In genomic region chr9:130054820-130055219, GRCh38 we compare ENCODE assay signal across 9 cellular contexts. TPM values are rescaled to one million over a fixed set of nuclear protein-coding genes. Genes with fewer than 3 reads are reported as not detected.
DNase-seq lines count a peak whose midpoint lies in the region; ATAC-seq, FAIRE-seq and TF ChIP-seq lines count a peak whose summit lies in the region.
"Had no signal": no experiment of that assay in that cellular context is flagged by ENCODE, and none has a peak within 500 bp of the region (broad histone marks: within the 10 kb centered on the region; RNA-seq: fewer than 3 reads in every experiment).

No MANE protein-coding gene starts in this region.

- H3K79me2 ChIP-seq in SK-N-SH (ENCODE audit: insufficient read depth) = peaks cover 85% of the 10 kb centered on the region

- no peak overlapping the region; the same call in 1 of the 2 replicates for H2AFZ ChIP-seq in SK-N-SH (ENCODE audit: low read depth)

- TF ChIP-seq EP300 in SK-N-SH (IDR thresholded peaks at IDR 0.05; ENCODE audit: borderline replicate concordance in 1 of 2, low read depth in 1 of 2, low read length in 1 of 2) = no peak

- H3F3A ChIP-seq in SK-N-SH (replicated peaks; ENCODE audit: insufficient read depth) = peaks cover 31% of the 10 kb centered on the region

- no peak for ATAC-seq in SK-N-SH treated with all-trans-retinoic acid at 6 μM for 48 hours
- no peak for ATAC-seq in GM21576 (IDR thresholded peaks at IDR 0.05; ENCODE audit: unreplicated experiment)

- H3K27ac ChIP-seq in SK-N-SH (ENCODE audit: low read depth in 2 of 2, low read length in 1 of 2) (peak overlapping the region in 1 of 2 experiments; percentile 72; a peak in 1 of 4 replicates), kidney (ENCODE audit: low read depth in 2 of 2, low read length in 2 of 2) (no peak overlapping the region), subcutaneous abdominal adipose tissue (ENCODE audit: low read depth, low read length) (no peak overlapping the region)

- no peak for TF ChIP-seq RAD21 in SK-N-SH (IDR thresholded peaks at IDR 0.05; ENCODE audit: low read length)

- H3K36me3 ChIP-seq in SK-N-SH (replicated peaks in 1 of 2; ENCODE audit: control insufficient read depth in 1 of 2, insufficient read depth in 2 of 2, low read length in 1 of 2) (peaks cover 0 to 5% of the 10 kb centered on the region in 2 experiments), kidney (ENCODE audit: control insufficient read depth in 1 of 2, insufficient read depth in 2 of 2, low read length in 2 of 2) (no peaks in the 10 kb centered on the region), subcutaneous abdominal adipose tissue (ENCODE audit: control insufficient read depth in 5 of 5, insufficient read depth in 5 of 5, low read length in 5 of 5) (peaks cover 0 to 8% (median 5%) of the 10 kb centered on the region in 5 donors)

- H3K4me3 Mint-ChIP-seq in activated T-helper 2 cell treated with anti-CD3 and anti-CD28 coated beads, Interferon-gamma antibody, Interleukin-2, Interleukin-4, amounts not matched to agents 10 μg/mL and 5 μg/mL and 100 μg/mL, durations not matched to agents 14 hours and 24 hours and 36 hours (ENCODE audit: low read depth) = peak overlapping the region; percentile 95

- no peaks in the 10 kb centered on the region for H3K9me3 Mint-ChIP-seq in activated T-helper 2 cell treated with anti-CD3 and anti-CD28 coated beads, Interferon-gamma antibody, Interleukin-2, Interleukin-4, amounts not matched to agents 10 μg/mL and 5 μg/mL and 100 μg/mL, durations not matched to agents 14 hours and 24 hours and 36 hours

- DNase-seq in SK-N-SH (no peak), kidney (no peak), NOMO-1 treated with DMSO at 0.1 percent for 48 hours (lab: John Stamatoyannopoulos, UW; ENCODE audit: unreplicated experiment) (no peak)
- no peak for DNase-seq in activated T-helper 2 cell treated with anti-CD3 and anti-CD28 coated beads, Interferon-gamma antibody, Interleukin-2, Interleukin-4, amounts not matched to agents 10 μg/mL and 5 μg/mL and 100 μg/mL, durations not matched to agents 14 hours and 24 hours and 36 hours (ENCODE audit: low spot score)
- DNase-seq in activated effector memory CD4-positive, alpha-beta T cell treated with Interleukin-2 at 50 U/mL for 16 hours = no peak

- intact Hi-C loops in activated T-helper 2 cell treated with anti-CD3 and anti-CD28 coated beads, Interferon-gamma antibody, Interleukin-2, Interleukin-4, amounts not matched to agents 10 μg/mL and 5 μg/mL and 100 μg/mL, durations not matched to agents 14 hours and 24 hours and 36 hours (cut with micrococcal nuclease) = no loop called here
- intact Hi-C loops in kidney (cut with DNase I) = no loop called here

- H3K4me1 ChIP-seq in SK-N-SH (ENCODE audit: control insufficient read depth in 1 of 2, insufficient read depth in 2 of 2, low read depth in 1 of 2, low read length in 1 of 2) = peaks cover 10 to 16% of the 10 kb centered on the region in 2 experiments; a peak in 2 of 4 replicates
- H3K4me1 ChIP-seq in kidney (ENCODE audit: control insufficient read depth in 1 of 2, insufficient read depth in 1 of 2, low read depth in 1 of 2, low read length in 2 of 2) = peaks cover 6 to 15% of the 10 kb centered on the region in 2 donors
- H3K4me1 ChIP-seq in subcutaneous abdominal adipose tissue (ENCODE audit: control insufficient read depth in 5 of 5, insufficient read depth in 5 of 5, low read length in 5 of 5) = peaks cover 4 to 30% (median 24%) of the 10 kb centered on the region in 5 donors

- peak overlapping the region; percentile 98 for H3K4me2 ChIP-seq in SK-N-SH

- TF ChIP-seq CTCF in SK-N-SH (IDR thresholded peaks at IDR 0.05) = no peak
- TF ChIP-seq CTCF in kidney (IDR thresholded peaks at IDR 0.05; ENCODE audit: borderline replicate concordance, extremely low read depth, insufficient read depth) = no peak

- H3K27me3 ChIP-seq in SK-N-SH (ENCODE audit: insufficient read depth) = no peaks in the 10 kb centered on the region
- no peaks in the 10 kb centered on the region for H3K27me3 ChIP-seq in subcutaneous abdominal adipose tissue (ENCODE audit: control insufficient read depth in 5 of 5, insufficient read depth in 4 of 5, low read length in 5 of 5)

- 69% methylated on average over 8 of the region's 8 CpGs for WGBS in SK-N-SH (ENCODE audit: low lambda C conversion rate)

- H3K9me3 ChIP-seq in SK-N-SH (no peaks in the 10 kb centered on the region), kidney (ENCODE audit: control insufficient read depth in 1 of 2, low read length in 2 of 2) (no peaks in the 10 kb centered on the region), subcutaneous abdominal adipose tissue (ENCODE audit: control insufficient read depth in 5 of 5, low read length in 5 of 5) (no peaks in the 10 kb centered on the region)

- peaks cover 13% of the 10 kb centered on the region for H3K36me3 Mint-ChIP-seq in activated T-helper 2 cell treated with anti-CD3 and anti-CD28 coated beads, Interferon-gamma antibody, Interleukin-2, Interleukin-4, amounts not matched to agents 10 μg/mL and 5 μg/mL and 100 μg/mL, durations not matched to agents 14 hours and 24 hours and 36 hours (ENCODE audit: low read depth)

- H3K4me1 Mint-ChIP-seq in activated T-helper 2 cell treated with anti-CD3 and anti-CD28 coated beads, Interferon-gamma antibody, Interleukin-2, Interleukin-4, amounts not matched to agents 10 μg/mL and 5 μg/mL and 100 μg/mL, durations not matched to agents 14 hours and 24 hours and 36 hours (ENCODE audit: low read depth) = peaks cover 21% of the 10 kb centered on the region

- no peaks in the 10 kb centered on the region for H3K27me3 Mint-ChIP-seq in activated T-helper 2 cell treated with anti-CD3 and anti-CD28 coated beads, Interferon-gamma antibody, Interleukin-2, Interleukin-4, amounts not matched to agents 10 μg/mL and 5 μg/mL and 100 μg/mL, durations not matched to agents 14 hours and 24 hours and 36 hours (ENCODE audit: low read depth)

- H3K27ac Mint-ChIP-seq in activated T-helper 2 cell treated with anti-CD3 and anti-CD28 coated beads, Interferon-gamma antibody, Interleukin-2, Interleukin-4, amounts not matched to agents 10 μg/mL and 5 μg/mL and 100 μg/mL, durations not matched to agents 14 hours and 24 hours and 36 hours = peak overlapping the region; percentile 89

- POLR2A ChIA-PET in SK-N-SH (lab: Yijun Ruan, JAX) = no interaction called here

- H3K4me3 ChIP-seq in SK-N-SH (ENCODE audit: low read depth in 2 of 2, low read length in 1 of 2) (peak overlapping the region; percentile 74 to 94), kidney (ENCODE audit: low read length in 2 of 2) (peak overlapping the region; percentile 93 to 98), subcutaneous abdominal adipose tissue (ENCODE audit: low read depth in 1 of 5, low read length in 5 of 5) (peak overlapping the region; percentile 90 to 96 (median 94))

- peak overlapping the region; percentile 86 for H3K9ac ChIP-seq in SK-N-SH
- peak overlapping the region in 1 of 2 donors; percentile 94 for H3K9ac ChIP-seq in kidney (ENCODE audit: low read length in 2 of 2)
- peak overlapping the region in 4 of 5 donors; percentile 80 to 94 (median 93) for H3K9ac ChIP-seq in subcutaneous abdominal adipose tissue (ENCODE audit: low read length in 5 of 5)

- no peak for FAIRE-seq in kidney (lab: Jason Lieb, UNC)
- FAIRE-seq: A204.1 had no signal

- H4K20me1 ChIP-seq in SK-N-SH (ENCODE audit: insufficient read depth) = peaks cover 23% of the 10 kb centered on the region

- CTCF ChIA-PET in SK-N-SH (lab: Yijun Ruan, JAX) = interaction anchor here (1.4 to 2.2 kb wide), 3 partner anchors 11 to 169 kb away, joined by 3 to 8 read pairs (median 7); partner anchors contain the start of gene FNBP1

- no peaks in the 10 kb centered on the region for H3K9me2 ChIP-seq in SK-N-SH

TF ChIP-seq in SK-N-SH, 30 proteins besides CTCF, POLR2A, EP300 and RAD21 (continues in another document):
- no peak for TF ChIP-seq USF2 (IDR thresholded peaks at IDR 0.05; ENCODE audit: borderline replicate concordance, low read depth, low read length)
- TF ChIP-seq FOXJ3 (CRISPR knock-in tag; IDR thresholded peaks at IDR 0.05) = no peak
- no peak for TF ChIP-seq TCF12 (IDR thresholded peaks at IDR 0.05)
- no peak for TF ChIP-seq GABPA (IDR thresholded peaks at IDR 0.05; ENCODE audit: low read depth)

TF ChIP-seq in SK-N-SH treated with all-trans-retinoic acid at 6 μM for 48 hours, 23 proteins besides CTCF, POLR2A, EP300 and RAD21 (continues in another document):
- TF ChIP-seq PATZ1 (CRISPR knock-in tag; IDR thresholded peaks at IDR 0.05; ENCODE audit: borderline replicate concordance) (no peak), ZFP30 (CRISPR knock-in tag; IDR thresholded peaks at IDR 0.05) (no peak), ZNF565 (CRISPR knock-in tag; conservative IDR thresholded peaks at IDR 0.05; ENCODE audit: low read depth) (no peak), TOX (CRISPR knock-in tag; IDR thresholded peaks at IDR 0.05; ENCODE audit: borderline replicate concordance) (no peak)

RNA-seq across cellular contexts. Expression of gene GPR107, which starts 1.1 kb away (rescaled TPM):
- polyA plus RNA-seq in SK-N-SH (2012; rRNA removed) (23.0 and 29.9 TPM in 2 replicates), kidney (ENCODE audit: insufficient read depth, low read depth, low replicate concordance) (18.0 TPM)
- polyA plus RNA-seq in SK-N-SH (2012; cell fraction: cytosol; rRNA removed) = 20.9 and 24.6 TPM in 2 replicates
- 20.5 and 35.5 TPM in 2 replicates for polyA plus RNA-seq in SK-N-SH (2012; cell fraction: nucleus; rRNA removed)
- 22.3 and 23.7 TPM in 2 replicates for total RNA-seq in activated T-helper 2 cell treated with anti-CD3 and anti-CD28 coated beads, Interferon-gamma antibody, Interleukin-2, Interleukin-4, amounts not matched to agents 10 μg/mL and 5 μg/mL and 100 μg/mL, durations not matched to agents 14 hours and 24 hours and 36 hours
- total RNA-seq in kidney = 45.6 TPM

RNA-seq across cellular contexts. Expression of gene FNBP1, which starts 11.8 kb away (rescaled TPM):
- polyA plus RNA-seq in SK-N-SH (2012; rRNA removed) (10.2 and 11.0 TPM in 2 replicates), kidney (ENCODE audit: insufficient read depth, low read depth, low replicate concordance) (9.7 TPM)
- 13.1 and 17.9 TPM in 2 replicates for polyA plus RNA-seq in SK-N-SH (2012; cell fraction: cytosol; rRNA removed)
- polyA plus RNA-seq in SK-N-SH (2012; cell fraction: nucleus; rRNA removed) = 19.1 and 20.3 TPM in 2 replicates
- 358 and 359 TPM in 2 replicates for total RNA-seq in activated T-helper 2 cell treated with anti-CD3 and anti-CD28 coated beads, Interferon-gamma antibody, Interleukin-2, Interleukin-4, amounts not matched to agents 10 μg/mL and 5 μg/mL and 100 μg/mL, durations not matched to agents 14 hours and 24 hours and 36 hours
- 51.7 TPM for total RNA-seq in kidney
